Comparison of ENCODE assay signal across 19 cellular contexts in genomic region chr1:2408859-2409276, GRCh38.
"Had no signal": no experiment of that assay in that cellular context is flagged by ENCODE, and none has a peak within 500 bp of the region (broad histone marks: within the 10 kb centered on the region; RNA-seq: fewer than 3 reads in every experiment).

No MANE protein-coding gene starts in this region.

- H3K9me3 ChIP-seq: ascending aorta, colonic mucosa, esophagus squamous epithelium, prostate gland, spleen, upper lobe of right lung had no signal

- H3K27ac ChIP-seq: ascending aorta, cardiac muscle cell, colonic mucosa, esophagus squamous epithelium, spleen, upper lobe of right lung had no signal

- DNase-seq: activated CD4-positive, alpha-beta T cell treated with anti-CD3 and anti-CD28 coated beads, Interleukin-2, amount 10 ng/mL, durations not matched to agents 7 days and 5 days; activated CD4-positive, CD25-positive, alpha-beta regulatory T cell; activated CD8-positive, alpha-beta memory T cell treated with anti-CD3 and anti-CD28 coated beads for 24 hours; activated effector memory CD4-positive, alpha-beta T cell treated with anti-CD3 and anti-CD28 coated beads, Interleukin-2, amount 50 U/mL, for 16 hours; activated naive CD8-positive, alpha-beta T cell treated with anti-CD3 and anti-CD28 coated beads, Interleukin-2, amount 10 ng/mL, durations not matched to agents 7 days and 5 days; colonic mucosa; esophagus squamous epithelium; foreskin fibroblast; nucleus accumbens; spleen; stimulated activated CD4-positive, alpha-beta T cell treated with anti-CD3 and anti-CD28 coated beads, Interleukin-1b, Interleukin-23, amount 100 ng/mL, for 48 hours; stimulated activated naive B cell treated with anti-CD40 and anti-IgM and Interleukin-4, amounts not matched to agents 10 μg/mL and 1 μg/mL and 100 μg/mL, for 72 hours; T-cell; upper lobe of right lung had no signal

- FAIRE-seq: TTC549 had no signal

- H3K4me3 Mint-ChIP-seq: activated CD4-positive, alpha-beta T cell treated with anti-CD3 and anti-CD28 coated beads, Interleukin-2, amount 10 ng/mL, durations not matched to agents 7 days and 5 days; activated naive CD8-positive, alpha-beta T cell treated with anti-CD3 and anti-CD28 coated beads, Interleukin-2, amount 10 ng/mL, durations not matched to agents 7 days and 5 days; stimulated activated naive B cell treated with anti-CD40 and anti-IgM and Interleukin-4, amounts not matched to agents 10 μg/mL and 1 μg/mL and 100 μg/mL, for 72 hours; T-cell had no signal

- H3K27ac Mint-ChIP-seq: activated naive CD8-positive, alpha-beta T cell treated with anti-CD3 and anti-CD28 coated beads, Interleukin-2, amount 10 ng/mL, durations not matched to agents 7 days and 5 days; stimulated activated naive B cell treated with anti-CD40 and anti-IgM and Interleukin-4, amounts not matched to agents 10 μg/mL and 1 μg/mL and 100 μg/mL, for 72 hours; T-cell had no signal

- ATAC-seq: sciatic nerve; stimulated activated naive B cell treated with anti-CD40 and anti-IgM and Interleukin-4, amounts not matched to agents 10 μg/mL and 1 μg/mL and 100 μg/mL, for 72 hours; T-cell; upper lobe of right lung had no signal

- H3K36me3 Mint-ChIP-seq: activated naive CD8-positive, alpha-beta T cell treated with anti-CD3 and anti-CD28 coated beads, Interleukin-2, amount 10 ng/mL, durations not matched to agents 7 days and 5 days had no signal

- H3K4me3 ChIP-seq: ascending aorta, cardiac muscle cell, colonic mucosa, esophagus squamous epithelium, prostate gland, spleen, upper lobe of right lung had no signal

- H3K9me3 Mint-ChIP-seq: activated CD4-positive, alpha-beta T cell treated with anti-CD3 and anti-CD28 coated beads, Interleukin-2, amount 10 ng/mL, durations not matched to agents 7 days and 5 days; activated naive CD8-positive, alpha-beta T cell treated with anti-CD3 and anti-CD28 coated beads, Interleukin-2, amount 10 ng/mL, durations not matched to agents 7 days and 5 days; stimulated activated naive B cell treated with anti-CD40 and anti-IgM and Interleukin-4, amounts not matched to agents 10 μg/mL and 1 μg/mL and 100 μg/mL, for 72 hours; T-cell had no signal

- H3K27me3 Mint-ChIP-seq: activated CD4-positive, alpha-beta T cell treated with anti-CD3 and anti-CD28 coated beads, Interleukin-2, amount 10 ng/mL, durations not matched to agents 7 days and 5 days; activated naive CD8-positive, alpha-beta T cell treated with anti-CD3 and anti-CD28 coated beads, Interleukin-2, amount 10 ng/mL, durations not matched to agents 7 days and 5 days; stimulated activated naive B cell treated with anti-CD40 and anti-IgM and Interleukin-4, amounts not matched to agents 10 μg/mL and 1 μg/mL and 100 μg/mL, for 72 hours; T-cell had no signal

- H3K27me3 ChIP-seq: ascending aorta, cardiac muscle cell, colonic mucosa, esophagus squamous epithelium, spleen, upper lobe of right lung had no signal
